Comparison of ENCODE assay signal across 1 cellular context in the genomic region with DNA sequence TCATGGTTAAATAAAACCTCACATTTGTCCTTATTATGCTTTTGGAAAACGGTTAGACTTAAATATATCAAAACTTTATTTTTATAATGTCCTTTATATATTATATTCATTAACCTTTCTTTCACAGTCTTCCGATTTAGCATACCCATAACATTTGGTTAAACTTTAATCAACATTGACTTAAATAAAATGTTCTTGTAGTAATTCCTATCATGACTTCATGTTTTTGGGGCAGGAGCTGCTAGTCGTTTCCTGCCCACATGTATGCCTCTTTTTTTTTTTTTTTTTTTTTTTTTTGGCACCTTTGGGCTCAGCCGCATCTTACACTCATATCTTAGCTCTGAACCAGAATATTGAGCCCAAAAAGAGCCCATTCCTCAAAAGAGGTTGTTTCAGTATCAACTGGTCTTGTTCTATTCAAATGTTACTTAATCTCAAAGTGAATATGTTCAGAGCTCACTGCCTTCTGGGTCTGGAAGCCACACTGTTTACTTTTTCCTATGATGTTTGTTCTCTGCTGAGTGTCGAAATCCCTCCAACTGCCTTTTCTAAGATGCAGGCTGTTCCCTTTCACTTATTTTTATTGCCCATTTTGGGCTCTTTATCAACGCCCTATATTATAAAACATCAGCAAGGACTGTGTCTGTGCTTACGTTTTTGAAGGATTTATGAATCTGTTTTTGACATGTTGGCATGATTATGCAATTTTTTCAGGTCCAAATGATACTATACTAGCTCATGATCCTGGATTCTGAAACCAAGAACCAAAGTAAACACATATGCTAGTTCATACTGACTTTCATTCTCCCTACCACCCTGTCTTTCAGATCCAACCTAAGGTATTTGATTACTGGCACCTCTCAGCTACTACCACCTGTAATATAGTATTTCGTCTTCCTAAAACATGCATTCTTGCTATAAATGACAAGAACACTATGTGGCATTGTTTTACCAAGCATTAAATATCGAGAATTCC.
TF ChIP-seq lines count a peak whose summit lies in the region.

No MANE protein-coding gene starts in this region.

TF ChIP-seq in HepG2, 621 proteins besides CTCF, POLR2A, EP300 and RAD21 (continued from another document and continues in another):
- TF ChIP-seq, protein P1, sequence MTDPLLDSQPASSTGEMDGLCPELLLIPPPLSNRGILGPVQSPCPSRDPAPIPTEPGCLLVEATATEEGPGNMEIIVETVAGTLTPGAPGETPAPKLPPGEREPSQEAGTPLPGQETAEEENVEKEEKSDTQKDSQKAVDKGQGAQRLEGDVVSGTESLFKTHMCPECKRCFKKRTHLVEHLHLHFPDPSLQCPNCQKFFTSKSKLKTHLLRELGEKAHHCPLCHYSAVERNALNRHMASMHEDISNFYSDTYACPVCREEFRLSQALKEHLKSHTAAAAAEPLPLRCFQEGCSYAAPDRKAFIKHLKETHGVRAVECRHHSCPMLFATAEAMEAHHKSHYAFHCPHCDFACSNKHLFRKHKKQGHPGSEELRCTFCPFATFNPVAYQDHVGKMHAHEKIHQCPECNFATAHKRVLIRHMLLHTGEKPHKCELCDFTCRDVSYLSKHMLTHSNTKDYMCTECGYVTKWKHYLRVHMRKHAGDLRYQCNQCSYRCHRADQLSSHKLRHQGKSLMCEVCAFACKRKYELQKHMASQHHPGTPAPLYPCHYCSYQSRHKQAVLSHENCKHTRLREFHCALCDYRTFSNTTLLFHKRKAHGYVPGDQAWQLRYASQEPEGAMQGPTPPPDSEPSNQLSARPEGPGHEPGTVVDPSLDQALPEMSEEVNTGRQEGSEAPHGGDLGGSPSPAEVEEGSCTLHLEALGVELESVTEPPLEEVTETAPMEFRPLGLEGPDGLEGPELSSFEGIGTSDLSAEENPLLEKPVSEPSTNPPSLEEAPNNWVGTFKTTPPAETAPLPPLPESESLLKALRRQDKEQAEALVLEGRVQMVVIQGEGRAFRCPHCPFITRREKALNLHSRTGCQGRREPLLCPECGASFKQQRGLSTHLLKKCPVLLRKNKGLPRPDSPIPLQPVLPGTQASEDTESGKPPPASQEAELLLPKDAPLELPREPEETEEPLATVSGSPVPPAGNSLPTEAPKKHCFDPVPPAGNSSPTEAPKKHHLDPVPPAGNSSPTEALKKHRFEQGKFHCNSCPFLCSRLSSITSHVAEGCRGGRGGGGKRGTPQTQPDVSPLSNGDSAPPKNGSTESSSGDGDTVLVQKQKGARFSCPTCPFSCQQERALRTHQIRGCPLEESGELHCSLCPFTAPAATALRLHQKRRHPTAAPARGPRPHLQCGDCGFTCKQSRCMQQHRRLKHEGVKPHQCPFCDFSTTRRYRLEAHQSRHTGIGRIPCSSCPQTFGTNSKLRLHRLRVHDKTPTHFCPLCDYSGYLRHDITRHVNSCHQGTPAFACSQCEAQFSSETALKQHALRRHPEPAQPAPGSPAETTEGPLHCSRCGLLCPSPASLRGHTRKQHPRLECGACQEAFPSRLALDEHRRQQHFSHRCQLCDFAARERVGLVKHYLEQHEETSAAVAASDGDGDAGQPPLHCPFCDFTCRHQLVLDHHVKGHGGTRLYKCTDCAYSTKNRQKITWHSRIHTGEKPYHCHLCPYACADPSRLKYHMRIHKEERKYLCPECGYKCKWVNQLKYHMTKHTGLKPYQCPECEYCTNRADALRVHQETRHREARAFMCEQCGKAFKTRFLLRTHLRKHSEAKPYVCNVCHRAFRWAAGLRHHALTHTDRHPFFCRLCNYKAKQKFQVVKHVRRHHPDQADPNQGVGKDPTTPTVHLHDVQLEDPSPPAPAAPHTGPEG (CRISPR knock-in tag; IDR thresholded peaks at IDR 0.05), result no peak
- TF ChIP-seq, protein P2, sequence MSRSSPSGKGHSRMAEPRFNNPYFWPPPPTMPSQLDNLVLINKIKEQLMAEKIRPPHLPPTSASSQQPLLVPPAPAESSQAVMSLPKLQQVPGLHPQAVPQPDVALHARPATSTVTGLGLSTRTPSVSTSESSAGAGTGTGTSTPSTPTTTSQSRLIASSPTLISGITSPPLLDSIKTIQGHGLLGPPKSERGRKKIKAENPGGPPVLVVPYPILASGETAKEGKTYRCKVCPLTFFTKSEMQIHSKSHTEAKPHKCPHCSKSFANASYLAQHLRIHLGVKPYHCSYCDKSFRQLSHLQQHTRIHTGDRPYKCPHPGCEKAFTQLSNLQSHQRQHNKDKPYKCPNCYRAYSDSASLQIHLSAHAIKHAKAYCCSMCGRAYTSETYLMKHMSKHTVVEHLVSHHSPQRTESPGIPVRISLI (CRISPR knock-in tag; IDR thresholded peaks at IDR 0.05; ENCODE audit: borderline replicate concordance), result no peak
- TF ChIP-seq THYN1 (CRISPR knock-in tag; IDR thresholded peaks at IDR 0.05; ENCODE audit: borderline replicate concordance, low read depth) (no peak), BRCA1 (CRISPR knock-in tag; IDR thresholded peaks at IDR 0.05) (no peak), GPN1 (CRISPR knock-in tag; IDR thresholded peaks at IDR 0.05; ENCODE audit: borderline replicate concordance) (no peak), FOXK1 (CRISPR knock-in tag; IDR thresholded peaks at IDR 0.05; ENCODE audit: borderline replicate concordance, low read depth) (0 out of 2 replicates have a peak, but pooled peaks have one; percentile 14), ZNF12 (CRISPR knock-in tag; IDR thresholded peaks at IDR 0.05) (peak; percentile 39; the same call in 1 of the 2 replicates), ARHGAP35 (CRISPR knock-in tag; IDR thresholded peaks at IDR 0.05; ENCODE audit: borderline replicate concordance) (no peak), NCOA1 (CRISPR knock-in tag; IDR thresholded peaks at IDR 0.05) (no peak), ATF1 (CRISPR knock-in tag; IDR thresholded peaks at IDR 0.05) (0 out of 2 replicates have a peak, but pooled peaks have one; percentile 25)
- TF ChIP-seq, protein P3, sequence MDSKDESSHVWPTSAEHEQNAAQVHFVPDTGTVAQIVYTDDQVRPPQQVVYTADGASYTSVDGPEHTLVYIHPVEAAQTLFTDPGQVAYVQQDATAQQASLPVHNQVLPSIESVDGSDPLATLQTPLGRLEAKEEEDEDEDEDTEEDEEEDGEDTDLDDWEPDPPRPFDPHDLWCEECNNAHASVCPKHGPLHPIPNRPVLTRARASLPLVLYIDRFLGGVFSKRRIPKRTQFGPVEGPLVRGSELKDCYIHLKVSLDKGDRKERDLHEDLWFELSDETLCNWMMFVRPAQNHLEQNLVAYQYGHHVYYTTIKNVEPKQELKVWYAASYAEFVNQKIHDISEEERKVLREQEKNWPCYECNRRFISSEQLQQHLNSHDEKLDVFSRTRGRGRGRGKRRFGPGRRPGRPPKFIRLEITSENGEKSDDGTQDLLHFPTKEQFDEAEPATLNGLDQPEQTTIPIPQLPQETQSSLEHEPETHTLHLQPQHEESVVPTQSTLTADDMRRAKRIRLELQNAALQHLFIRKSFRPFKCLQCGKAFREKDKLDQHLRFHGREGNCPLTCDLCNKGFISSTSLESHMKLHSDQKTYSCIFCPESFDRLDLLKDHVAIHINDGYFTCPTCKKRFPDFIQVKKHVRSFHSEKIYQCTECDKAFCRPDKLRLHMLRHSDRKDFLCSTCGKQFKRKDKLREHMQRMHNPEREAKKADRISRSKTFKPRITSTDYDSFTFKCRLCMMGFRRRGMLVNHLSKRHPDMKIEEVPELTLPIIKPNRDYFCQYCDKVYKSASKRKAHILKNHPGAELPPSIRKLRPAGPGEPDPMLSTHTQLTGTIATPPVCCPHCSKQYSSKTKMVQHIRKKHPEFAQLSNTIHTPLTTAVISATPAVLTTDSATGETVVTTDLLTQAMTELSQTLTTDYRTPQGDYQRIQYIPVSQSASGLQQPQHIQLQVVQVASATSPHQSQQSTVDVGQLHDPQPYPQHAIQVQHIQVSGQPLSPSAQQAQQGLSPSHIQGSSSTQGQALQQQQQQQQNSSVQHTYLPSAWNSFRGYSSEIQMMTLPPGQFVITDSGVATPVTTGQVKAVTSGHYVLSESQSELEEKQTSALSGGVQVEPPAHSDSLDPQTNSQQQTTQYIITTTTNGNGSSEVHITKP (CRISPR knock-in tag; IDR thresholded peaks at IDR 0.05; ENCODE audit: low read depth), result no peak
- TF ChIP-seq, protein P4, sequence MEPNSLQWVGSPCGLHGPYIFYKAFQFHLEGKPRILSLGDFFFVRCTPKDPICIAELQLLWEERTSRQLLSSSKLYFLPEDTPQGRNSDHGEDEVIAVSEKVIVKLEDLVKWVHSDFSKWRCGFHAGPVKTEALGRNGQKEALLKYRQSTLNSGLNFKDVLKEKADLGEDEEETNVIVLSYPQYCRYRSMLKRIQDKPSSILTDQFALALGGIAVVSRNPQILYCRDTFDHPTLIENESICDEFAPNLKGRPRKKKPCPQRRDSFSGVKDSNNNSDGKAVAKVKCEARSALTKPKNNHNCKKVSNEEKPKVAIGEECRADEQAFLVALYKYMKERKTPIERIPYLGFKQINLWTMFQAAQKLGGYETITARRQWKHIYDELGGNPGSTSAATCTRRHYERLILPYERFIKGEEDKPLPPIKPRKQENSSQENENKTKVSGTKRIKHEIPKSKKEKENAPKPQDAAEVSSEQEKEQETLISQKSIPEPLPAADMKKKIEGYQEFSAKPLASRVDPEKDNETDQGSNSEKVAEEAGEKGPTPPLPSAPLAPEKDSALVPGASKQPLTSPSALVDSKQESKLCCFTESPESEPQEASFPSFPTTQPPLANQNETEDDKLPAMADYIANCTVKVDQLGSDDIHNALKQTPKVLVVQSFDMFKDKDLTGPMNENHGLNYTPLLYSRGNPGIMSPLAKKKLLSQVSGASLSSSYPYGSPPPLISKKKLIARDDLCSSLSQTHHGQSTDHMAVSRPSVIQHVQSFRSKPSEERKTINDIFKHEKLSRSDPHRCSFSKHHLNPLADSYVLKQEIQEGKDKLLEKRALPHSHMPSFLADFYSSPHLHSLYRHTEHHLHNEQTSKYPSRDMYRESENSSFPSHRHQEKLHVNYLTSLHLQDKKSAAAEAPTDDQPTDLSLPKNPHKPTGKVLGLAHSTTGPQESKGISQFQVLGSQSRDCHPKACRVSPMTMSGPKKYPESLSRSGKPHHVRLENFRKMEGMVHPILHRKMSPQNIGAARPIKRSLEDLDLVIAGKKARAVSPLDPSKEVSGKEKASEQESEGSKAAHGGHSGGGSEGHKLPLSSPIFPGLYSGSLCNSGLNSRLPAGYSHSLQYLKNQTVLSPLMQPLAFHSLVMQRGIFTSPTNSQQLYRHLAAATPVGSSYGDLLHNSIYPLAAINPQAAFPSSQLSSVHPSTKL (CRISPR knock-in tag; IDR thresholded peaks at IDR 0.05), result peak; percentile 75; the same call in 1 of the 2 replicates
- TF ChIP-seq, protein P5, sequence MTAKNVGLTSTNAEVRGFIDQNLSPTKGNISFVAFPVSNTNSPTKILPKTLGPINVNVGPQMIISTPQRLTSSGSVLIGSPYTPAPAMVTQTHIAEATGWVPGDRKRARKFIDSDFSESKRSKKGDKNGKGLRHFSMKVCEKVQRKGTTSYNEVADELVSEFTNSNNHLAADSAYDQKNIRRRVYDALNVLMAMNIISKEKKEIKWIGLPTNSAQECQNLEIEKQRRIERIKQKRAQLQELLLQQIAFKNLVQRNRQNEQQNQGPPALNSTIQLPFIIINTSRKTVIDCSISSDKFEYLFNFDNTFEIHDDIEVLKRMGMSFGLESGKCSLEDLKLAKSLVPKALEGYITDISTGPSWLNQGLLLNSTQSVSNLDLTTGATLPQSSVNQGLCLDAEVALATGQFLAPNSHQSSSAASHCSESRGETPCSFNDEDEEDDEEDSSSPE (CRISPR knock-in tag; IDR thresholded peaks at IDR 0.05), result no peak
- TF ChIP-seq, protein P6, sequence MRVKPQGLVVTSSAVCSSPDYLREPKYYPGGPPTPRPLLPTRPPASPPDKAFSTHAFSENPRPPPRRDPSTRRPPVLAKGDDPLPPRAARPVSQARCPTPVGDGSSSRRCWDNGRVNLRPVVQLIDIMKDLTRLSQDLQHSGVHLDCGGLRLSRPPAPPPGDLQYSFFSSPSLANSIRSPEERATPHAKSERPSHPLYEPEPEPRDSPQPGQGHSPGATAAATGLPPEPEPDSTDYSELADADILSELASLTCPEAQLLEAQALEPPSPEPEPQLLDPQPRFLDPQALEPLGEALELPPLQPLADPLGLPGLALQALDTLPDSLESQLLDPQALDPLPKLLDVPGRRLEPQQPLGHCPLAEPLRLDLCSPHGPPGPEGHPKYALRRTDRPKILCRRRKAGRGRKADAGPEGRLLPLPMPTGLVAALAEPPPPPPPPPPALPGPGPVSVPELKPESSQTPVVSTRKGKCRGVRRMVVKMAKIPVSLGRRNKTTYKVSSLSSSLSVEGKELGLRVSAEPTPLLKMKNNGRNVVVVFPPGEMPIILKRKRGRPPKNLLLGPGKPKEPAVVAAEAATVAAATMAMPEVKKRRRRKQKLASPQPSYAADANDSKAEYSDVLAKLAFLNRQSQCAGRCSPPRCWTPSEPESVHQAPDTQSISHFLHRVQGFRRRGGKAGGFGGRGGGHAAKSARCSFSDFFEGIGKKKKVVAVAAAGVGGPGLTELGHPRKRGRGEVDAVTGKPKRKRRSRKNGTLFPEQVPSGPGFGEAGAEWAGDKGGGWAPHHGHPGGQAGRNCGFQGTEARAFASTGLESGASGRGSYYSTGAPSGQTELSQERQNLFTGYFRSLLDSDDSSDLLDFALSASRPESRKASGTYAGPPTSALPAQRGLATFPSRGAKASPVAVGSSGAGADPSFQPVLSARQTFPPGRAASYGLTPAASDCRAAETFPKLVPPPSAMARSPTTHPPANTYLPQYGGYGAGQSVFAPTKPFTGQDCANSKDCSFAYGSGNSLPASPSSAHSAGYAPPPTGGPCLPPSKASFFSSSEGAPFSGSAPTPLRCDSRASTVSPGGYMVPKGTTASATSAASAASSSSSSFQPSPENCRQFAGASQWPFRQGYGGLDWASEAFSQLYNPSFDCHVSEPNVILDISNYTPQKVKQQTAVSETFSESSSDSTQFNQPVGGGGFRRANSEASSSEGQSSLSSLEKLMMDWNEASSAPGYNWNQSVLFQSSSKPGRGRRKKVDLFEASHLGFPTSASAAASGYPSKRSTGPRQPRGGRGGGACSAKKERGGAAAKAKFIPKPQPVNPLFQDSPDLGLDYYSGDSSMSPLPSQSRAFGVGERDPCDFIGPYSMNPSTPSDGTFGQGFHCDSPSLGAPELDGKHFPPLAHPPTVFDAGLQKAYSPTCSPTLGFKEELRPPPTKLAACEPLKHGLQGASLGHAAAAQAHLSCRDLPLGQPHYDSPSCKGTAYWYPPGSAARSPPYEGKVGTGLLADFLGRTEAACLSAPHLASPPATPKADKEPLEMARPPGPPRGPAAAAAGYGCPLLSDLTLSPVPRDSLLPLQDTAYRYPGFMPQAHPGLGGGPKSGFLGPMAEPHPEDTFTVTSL (CRISPR knock-in tag; IDR thresholded peaks at IDR 0.05; ENCODE audit: borderline replicate concordance), result peak; percentile 59; the same call in 1 of the 2 replicates
